In the genomic region with DNA sequence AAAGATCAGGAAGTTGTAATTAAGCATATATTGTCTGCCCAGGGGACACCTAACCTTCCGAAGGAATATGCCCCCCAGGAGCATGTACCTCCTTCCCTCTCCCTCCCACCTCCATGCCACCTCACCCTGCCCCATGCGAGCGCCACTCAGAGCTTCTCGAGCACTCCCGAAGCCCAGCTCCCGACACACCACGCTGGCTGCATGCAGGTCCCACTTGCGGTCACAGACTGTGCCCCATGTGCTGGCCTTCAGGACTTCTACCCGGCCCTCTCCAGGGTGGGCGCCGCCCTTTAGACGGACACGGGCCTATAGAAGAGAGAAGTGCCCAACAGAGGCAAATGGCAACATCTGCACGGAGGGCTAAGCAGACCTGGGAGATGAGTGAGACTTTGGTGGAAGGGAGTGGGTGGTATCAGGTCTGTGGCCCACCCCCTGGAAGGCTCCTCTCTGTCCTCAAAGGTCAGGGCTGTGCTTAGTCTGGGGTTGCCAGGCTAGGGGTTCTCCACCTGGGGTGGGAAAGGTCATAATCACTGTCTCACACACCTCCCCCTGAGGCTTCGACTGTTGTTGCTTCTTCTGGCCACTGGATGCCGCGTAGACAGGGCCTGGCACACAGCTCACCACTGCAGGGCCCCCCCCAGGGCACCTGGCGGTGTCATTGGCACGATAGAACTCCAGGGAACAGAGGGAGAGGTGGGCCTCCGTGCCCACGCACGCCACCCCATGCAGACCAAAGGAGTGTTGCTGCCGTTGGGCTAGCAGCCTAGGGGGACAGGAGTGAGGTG, we compare ENCODE assay signal across 16 cellular contexts. TPM values are rescaled to one million over a fixed set of nuclear protein-coding genes. Genes with fewer than 3 reads are reported as not detected.
"Had no signal": no experiment of that assay in that cellular context is flagged by ENCODE, and none has a peak within 500 bp of the region (broad histone marks: within the 10 kb centered on the region; RNA-seq: fewer than 3 reads in every experiment).

No MANE protein-coding gene starts in this region.

- FAIRE-seq: astrocyte, frontal cortex, pancreas had no signal

- ATAC-seq: heart left ventricle, pancreas had no signal

- H3K27me3 ChIP-seq: cardiac muscle cell, heart left ventricle, pancreas, tibial nerve had no signal

- H3K36me3 ChIP-seq: pancreas had no signal

- H3K9me3 ChIP-seq: heart left ventricle, left ventricle myocardium inferior, pancreas, tibial nerve had no signal

- DNase-seq: activated naive CD4-positive, alpha-beta T cell; cortex of kidney; effector CD8-positive, alpha-beta T cell; islet precursor cell; left ventricle myocardium inferior; mesendoderm; nephron progenitor cell; stimulated activated CD4-positive, alpha-beta T cell treated with anti-CD3 and anti-CD28 coated beads, Interleukin-4, amount 100 ng/mL, for 4 hours had no signal

- H3K4me3 Mint-ChIP-seq: activated T-helper 1 cell treated with anti-CD3 and anti-CD28 coated beads, Interleukin-12 subunit alpha, Interleukin-12 subunit beta, Interleukin-2, Interleukin-4 antibody, amounts not matched to agents 30 ng/mL and 10 ng/mL and 1 ng/mL, durations not matched to agents 14 hours and 24 hours and 36 hours; nephron progenitor cell had no signal

- H3K27ac Mint-ChIP-seq: activated T-helper 1 cell treated with anti-CD3 and anti-CD28 coated beads, Interleukin-12 subunit alpha, Interleukin-12 subunit beta, Interleukin-2, Interleukin-4 antibody, amounts not matched to agents 30 ng/mL and 10 ng/mL and 1 ng/mL, durations not matched to agents 14 hours and 24 hours and 36 hours; nephron progenitor cell had no signal

- H3K27ac ChIP-seq: cardiac muscle cell, heart left ventricle, left ventricle myocardium inferior, pancreas, tibial nerve had no signal

- H3K9me3 Mint-ChIP-seq: activated T-helper 1 cell treated with anti-CD3 and anti-CD28 coated beads, Interleukin-12 subunit alpha, Interleukin-12 subunit beta, Interleukin-2, Interleukin-4 antibody, amounts not matched to agents 30 ng/mL and 10 ng/mL and 1 ng/mL, durations not matched to agents 14 hours and 24 hours and 36 hours; nephron progenitor cell had no signal

- H3K4me3 ChIP-seq: cardiac muscle cell, heart left ventricle, left ventricle myocardium inferior, pancreas, tibial nerve had no signal

RNA-seq across cellular contexts. Expression of a gene that starts 10.3 kb away (rescaled TPM):
- total RNA-seq: frontal cortex, heart left ventricle, skeletal muscle tissue had no signal
- polyA plus RNA-seq: heart left ventricle had no signal
